10 cellular contexts compared by ENCODE assay signal in genomic region chr3:7682822-7683229, GRCh38.
DNase-seq lines count a peak whose midpoint lies in the region; ATAC-seq and TF ChIP-seq lines count a peak whose summit lies in the region.
"Had no signal": no experiment of that assay in that cellular context is flagged by ENCODE, and none has a peak within 500 bp of the region (broad histone marks: within the 10 kb centered on the region; RNA-seq: fewer than 3 reads in every experiment).

No MANE protein-coding gene starts in this region.

- no peaks in the 10 kb centered on the region; the same call in 1 of the 2 replicates for H3K9me3 ChIP-seq in HAP-1

- peak; percentile 38 to 56 for DNase-seq in NCI-H526 (lab: John Stamatoyannopoulos, UW)
- DNase-seq in dermis blood vessel endothelial cell, result peak; percentile 88
- DNase-seq in kidney epithelial cell (ENCODE audit: low read depth), result peak; percentile 49
- no peak for DNase-seq in NCI-H2081 (lab: John Stamatoyannopoulos, UW)
- DNase-seq in HAP-1 (ENCODE audit: low spot score in 2 of 2), result no peak
- no peak for DNase-seq in NCI-H2196 treated with DMSO at 0.1 percent for 48 hours (lab: John Stamatoyannopoulos, UW; ENCODE audit: unreplicated experiment)
- DNase-seq: MM.1S, T-helper 17 cell had no signal

- no peak overlapping the region for H2AFZ ChIP-seq in ACC112 (ENCODE audit: low read length, unreplicated experiment)

- in situ Hi-C loops in HAP-1 (cut with MboI; ENCODE audit: low sequenced_read_pairs), result no loop called here

- H3K27me3 ChIP-seq in ACC112 (ENCODE audit: insufficient read depth, low read length), result no peaks in the 10 kb centered on the region
- no peaks in the 10 kb centered on the region for H3K27me3 ChIP-seq in kidney epithelial cell (ENCODE audit: control insufficient read depth, insufficient read depth, low read length)
- H3K27me3 ChIP-seq in HAP-1 (ENCODE audit: low read depth), result no peaks in the 10 kb centered on the region

- H3K4me1 ChIP-seq in ACC112 (ENCODE audit: control insufficient read depth, insufficient read depth, low read length, unreplicated experiment) (peaks cover 18% of the 10 kb centered on the region), HAP-1 (no peaks in the 10 kb centered on the region)

- no peaks in the 10 kb centered on the region for H3K79me2 ChIP-seq in ACC112 (ENCODE audit: control insufficient read depth, insufficient read depth, low read length, unreplicated experiment)

- ATAC-seq in GM19324 (IDR thresholded peaks at IDR 0.05; ENCODE audit: low FRiP score, unreplicated experiment), result no peak
- ATAC-seq: T-helper 17 cell had no signal

- H3K4me3 ChIP-seq in ACC112 (ENCODE audit: low read depth, low read length) (0 out of 2 replicates have a peak overlapping the region, but pooled peaks have one; percentile 33), kidney epithelial cell (ENCODE audit: low read depth, low read length) (no peak overlapping the region), HAP-1 (no peak overlapping the region)

- H3K36me3 ChIP-seq in ACC112 (ENCODE audit: insufficient read depth, low read length) (no peaks in the 10 kb centered on the region), kidney epithelial cell (ENCODE audit: control insufficient read depth, insufficient read depth, low read length) (no peaks in the 10 kb centered on the region), HAP-1 (replicated peaks) (no peaks in the 10 kb centered on the region)

- TF ChIP-seq CTCF in kidney epithelial cell (IDR thresholded peaks at IDR 0.05; ENCODE audit: insufficient read depth, low read length, poor library complexity, severe bottlenecking), result no peak

- H3K27ac ChIP-seq in ACC112 (ENCODE audit: low read depth, low read length), result peak overlapping the region; percentile 78

Comparison
In these comparisons a context has a peak if more than half of its experiments do, and no peak if none do; other contexts are left out.
1. DNase-seq: peak in NCI-H526 (2 of 2), dermis blood vessel endothelial cell (single experiment) and kidney epithelial cell (single experiment); none in NCI-H2081 (0 of 2), HAP-1 (0 of 2) and NCI-H2196 treated with DMSO at 0.1 percent for 48 hours (single experiment).